In genomic region chr2:188332619-188333018, GRCh38 we compare ENCODE assay signal across 1 cellular context.
A peak's percentile ranks its signal among the peaks of the same experiment; 100 is the strongest.
TF ChIP-seq lines count a peak whose summit lies in the region.

No MANE protein-coding gene starts in this region.

TF ChIP-seq in HEK293, 187 proteins besides CTCF, POLR2A, EP300 and RAD21 (continued from another document):
- TF ChIP-seq GLIS2 (tag by site-specific recombination; IDR thresholded peaks at IDR 0.05) = no peak
- no peak for TF ChIP-seq ZNF223 (tag by site-specific recombination; IDR thresholded peaks at IDR 0.05)
- no peak for TF ChIP-seq ZBTB48 (tag by site-specific recombination; IDR thresholded peaks at IDR 0.05)
- no peak for TF ChIP-seq ZNF768 (tag by site-specific recombination; IDR thresholded peaks at IDR 0.05)
- TF ChIP-seq ZNF449 (tag by site-specific recombination; IDR thresholded peaks at IDR 0.05) = no peak
- TF ChIP-seq KLF8 (tag by site-specific recombination; IDR thresholded peaks at IDR 0.05) = 0 out of 2 replicates have a peak, but pooled peaks have one; percentile 20
- 0 out of 2 replicates have a peak, but pooled peaks have one; percentile 49 for TF ChIP-seq INSM2 (tag by site-specific recombination; IDR thresholded peaks at IDR 0.05)
- TF ChIP-seq TCF7L2 (IDR thresholded peaks at IDR 0.05; ENCODE audit: borderline replicate concordance, low read depth, low read length) = no peak
- no peak for TF ChIP-seq ZNF426 (tag by site-specific recombination; IDR thresholded peaks at IDR 0.05)
- no peak for TF ChIP-seq ZNF645 (tag by site-specific recombination; IDR thresholded peaks at IDR 0.05)
- TF ChIP-seq ZNF132 (tag by site-specific recombination; IDR thresholded peaks at IDR 0.05; ENCODE audit: borderline replicate concordance) = no peak
- no peak for TF ChIP-seq ZNF670 (tag by site-specific recombination; IDR thresholded peaks at IDR 0.05; ENCODE audit: low read depth)
- no peak for TF ChIP-seq ZNF433 (tag by site-specific recombination; IDR thresholded peaks at IDR 0.05; ENCODE audit: low read depth)
- no peak for TF ChIP-seq SP2 (tag by site-specific recombination; IDR thresholded peaks at IDR 0.05)
- TF ChIP-seq ZNF366 (tag by site-specific recombination; conservative IDR thresholded peaks at IDR 0.05) = peak; percentile 48; the same call in 1 of the 2 replicates
- no peak for TF ChIP-seq ZNF341 (tag by site-specific recombination; IDR thresholded peaks at IDR 0.05; ENCODE audit: low read depth)
- TF ChIP-seq, protein P1, sequence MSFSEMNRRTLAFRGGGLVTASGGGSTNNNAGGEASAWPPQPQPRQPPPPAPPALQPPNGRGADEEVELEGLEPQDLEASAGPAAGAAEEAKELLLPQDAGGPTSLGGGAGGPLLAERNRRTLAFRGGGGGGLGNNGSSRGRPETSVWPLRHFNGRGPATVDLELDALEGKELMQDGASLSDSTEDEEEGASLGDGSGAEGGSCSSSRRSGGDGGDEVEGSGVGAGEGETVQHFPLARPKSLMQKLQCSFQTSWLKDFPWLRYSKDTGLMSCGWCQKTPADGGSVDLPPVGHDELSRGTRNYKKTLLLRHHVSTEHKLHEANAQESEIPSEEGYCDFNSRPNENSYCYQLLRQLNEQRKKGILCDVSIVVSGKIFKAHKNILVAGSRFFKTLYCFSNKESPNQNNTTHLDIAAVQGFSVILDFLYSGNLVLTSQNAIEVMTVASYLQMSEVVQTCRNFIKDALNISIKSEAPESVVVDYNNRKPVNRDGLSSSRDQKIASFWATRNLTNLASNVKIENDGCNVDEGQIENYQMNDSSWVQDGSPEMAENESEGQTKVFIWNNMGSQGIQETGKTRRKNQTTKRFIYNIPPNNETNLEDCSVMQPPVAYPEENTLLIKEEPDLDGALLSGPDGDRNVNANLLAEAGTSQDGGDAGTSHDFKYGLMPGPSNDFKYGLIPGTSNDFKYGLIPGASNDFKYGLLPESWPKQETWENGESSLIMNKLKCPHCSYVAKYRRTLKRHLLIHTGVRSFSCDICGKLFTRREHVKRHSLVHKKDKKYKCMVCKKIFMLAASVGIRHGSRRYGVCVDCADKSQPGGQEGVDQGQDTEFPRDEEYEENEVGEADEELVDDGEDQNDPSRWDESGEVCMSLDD (tag by site-specific recombination; IDR thresholded peaks at IDR 0.05) = no peak
